19 cellular contexts compared by ENCODE assay signal in the genomic region with DNA sequence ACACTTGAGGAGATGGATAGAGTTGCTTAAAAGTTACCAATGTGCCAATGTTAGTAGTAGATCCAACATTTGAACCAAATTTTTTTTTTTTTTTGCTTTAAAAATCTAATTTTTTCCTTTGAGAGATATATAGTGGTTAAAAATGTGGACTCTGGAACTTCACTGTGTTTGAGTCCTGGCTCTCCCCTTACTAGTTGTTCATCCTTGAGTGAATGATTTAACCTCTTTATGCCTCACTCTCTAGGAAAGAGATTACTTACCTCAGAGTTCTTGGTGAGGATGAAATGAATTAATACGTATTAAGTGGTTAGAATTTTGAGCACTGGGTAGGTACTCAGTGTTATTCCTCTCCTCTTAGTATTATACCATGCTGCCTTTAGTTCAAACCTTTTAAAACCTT.
"Had no signal": no experiment of that assay in that cellular context is flagged by ENCODE, and none has a peak within 500 bp of the region (broad histone marks: within the 10 kb centered on the region; RNA-seq: fewer than 3 reads in every experiment).

No MANE protein-coding gene starts in this region.

- H3K27ac ChIP-seq: coronary artery, dorsolateral prefrontal cortex, esophagus muscularis mucosa, foreskin keratinocyte, gastroesophageal sphincter, heart right ventricle, left lung, lower lobe of right lung had no signal

- ATAC-seq: foreskin keratinocyte, gastroesophageal sphincter, heart right ventricle, left colon, left lung, left ventricle myocardium superior, lower lobe of right lung, mucosa of descending colon had no signal

- H3K27ac Mint-ChIP-seq: mesothelial cell of epicardium had no signal

- H3K4me3 ChIP-seq: coronary artery, dorsolateral prefrontal cortex, esophagus muscularis mucosa, gastroesophageal sphincter, heart right ventricle, left lung, lower lobe of right lung, mucosa of descending colon had no signal

- H3K4me1 Mint-ChIP-seq: mesothelial cell of epicardium had no signal

- H3K9me3 ChIP-seq: lower lobe of right lung had no signal

- DNase-seq: dermis blood vessel endothelial cell; dorsolateral prefrontal cortex; effector CD4-positive, alpha-beta T cell; effector memory CD4-positive, alpha-beta T cell; foreskin keratinocyte; glutamatergic neuron; head of caudate nucleus; heart right ventricle; hippocampal formation; left colon; left lung; left ventricle myocardium superior; lower lobe of right lung; mesenchymal stem cell; mucosa of descending colon had no signal

- H3K4me3 Mint-ChIP-seq: mesothelial cell of epicardium had no signal

- H3K27me3 ChIP-seq: dorsolateral prefrontal cortex, esophagus muscularis mucosa, foreskin keratinocyte, gastroesophageal sphincter, heart right ventricle, left lung had no signal

- H3K36me3 ChIP-seq: esophagus muscularis mucosa, gastroesophageal sphincter, heart right ventricle, left lung, lower lobe of right lung had no signal

- H3K4me1 ChIP-seq: foreskin keratinocyte, lower lobe of right lung had no signal
